Comparison of ENCODE assay signal across 29 cellular contexts in the genomic region with DNA sequence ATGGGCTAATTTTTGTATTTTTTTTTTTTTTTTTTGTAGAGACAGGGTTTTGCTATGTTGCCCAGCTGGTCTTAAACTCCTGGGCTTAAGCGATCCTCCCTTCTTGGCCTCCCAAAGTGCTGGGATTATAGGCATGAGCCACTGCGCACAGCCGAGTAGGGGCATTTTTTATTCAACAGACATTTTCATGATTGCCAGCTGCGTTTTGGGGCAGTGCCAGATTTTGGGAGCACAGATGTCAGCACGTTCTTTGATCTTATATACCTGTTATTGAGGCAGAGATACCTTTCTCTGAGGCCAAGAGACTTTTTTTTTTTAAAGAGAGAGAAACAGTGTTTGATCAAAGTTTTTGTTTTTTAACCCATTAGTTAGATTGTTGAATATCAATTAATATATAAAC.
"Had no signal": no experiment of that assay in that cellular context is flagged by ENCODE, and none has a peak within 500 bp of the region (broad histone marks: within the 10 kb centered on the region; RNA-seq: fewer than 3 reads in every experiment).

No MANE protein-coding gene starts in this region.

- DNase-seq: activated CD4-positive, alpha-beta memory T cell treated with anti-CD3 and anti-CD28 coated beads for 36 hours; activated CD4-positive, alpha-beta T cell treated with anti-CD3 and anti-CD28 coated beads for 36 hours; activated CD4-positive, alpha-beta T cell treated with anti-CD3 and anti-CD28 coated beads, Interleukin-2, amount 10 ng/mL, durations not matched to agents 24 days and 14 days; activated CD4-positive, CD25-positive, alpha-beta regulatory T cell; activated CD4-positive, CD25-positive, alpha-beta regulatory T cell treated with anti-CD3 and anti-CD28 coated beads, Interleukin-2, amount 50 U/mL, for 72 hours; activated CD8-positive, alpha-beta memory T cell treated with anti-CD3 and anti-CD28 coated beads, Interleukin-2, amount 10 ng/mL, durations not matched to agents 7 days and 5 days; activated CD8-positive, alpha-beta memory T cell treated with anti-CD3 and anti-CD28 coated beads, Interleukin-2, amount 50 U/mL, for 4 hours; activated CD8-positive, alpha-beta T cell treated with anti-CD3 and anti-CD28 coated beads, Interleukin-2, amount 10 ng/mL, durations not matched to agents 7 days and 5 days; activated effector memory CD4-positive, alpha-beta T cell treated with anti-CD3 and anti-CD28 coated beads, Interleukin-2, amount 50 U/mL, for 16 hours; activated naive CD4-positive, alpha-beta T cell treated with anti-CD3 and anti-CD28 coated beads for 36 hours; activated naive CD8-positive, alpha-beta T cell treated with anti-CD3 and anti-CD28 coated beads for 36 hours; activated naive CD8-positive, alpha-beta T cell treated with anti-CD3 and anti-CD28 coated beads, Interleukin-2, amount 50 U/mL, for 24 hours; activated T-cell treated with anti-CD3 and anti-CD28 coated beads, Interleukin-2, amount 50 U/mL, for 1 hour; activated T-cell treated with anti-CD3 and anti-CD28 coated beads, Interleukin-2, amount 50 U/mL, for 48 hours; adrenal gland; amygdala; central memory CD4-positive, alpha-beta T cell; cerebellar nuclear complex; colonic mucosa; effector CD8-positive, alpha-beta T cell; esophagus squamous epithelium; foreskin melanocyte; heart right ventricle; T1000 had no signal

- H3K4me3 ChIP-seq: adrenal gland, breast epithelium, cardiac muscle cell, colonic mucosa, esophagus squamous epithelium, gastroesophageal sphincter, heart right ventricle, hepatocyte had no signal

- ATAC-seq: activated CD4-positive, alpha-beta T cell treated with anti-CD3 and anti-CD28 coated beads for 36 hours; activated CD8-positive, alpha-beta memory T cell treated with anti-CD3 and anti-CD28 coated beads, Interleukin-2, amount 10 ng/mL, durations not matched to agents 7 days and 5 days; activated CD8-positive, alpha-beta T cell treated with anti-CD3 and anti-CD28 coated beads, Interleukin-2, amount 10 ng/mL, durations not matched to agents 7 days and 5 days; activated naive CD8-positive, alpha-beta T cell treated with anti-CD3 and anti-CD28 coated beads, Interleukin-2, amount 50 U/mL, for 24 hours; gastroesophageal sphincter; heart right ventricle had no signal

- H3K27me3 ChIP-seq: adrenal gland, breast epithelium, cardiac muscle cell, colonic mucosa, gastroesophageal sphincter, hepatocyte had no signal

- H3K36me3 ChIP-seq: adrenal gland, breast epithelium, cardiac muscle cell, colonic mucosa, esophagus squamous epithelium, gastroesophageal sphincter, heart right ventricle had no signal

- H3K27ac ChIP-seq: adrenal gland, breast epithelium, cardiac muscle cell, colonic mucosa, epithelial cell of prostate, esophagus squamous epithelium, gastroesophageal sphincter, heart right ventricle, hepatocyte had no signal

- H3K4me1 ChIP-seq: breast epithelium, colonic mucosa, heart right ventricle had no signal

- H3K9me3 ChIP-seq: adrenal gland, breast epithelium, colonic mucosa, esophagus squamous epithelium, gastroesophageal sphincter, heart right ventricle had no signal
